In genomic region chr4:181909368-181909767, GRCh38 we compare ENCODE assay signal across 21 cellular contexts.
DNase-seq lines count a peak whose midpoint lies in the region; ATAC-seq and TF ChIP-seq lines count a peak whose summit lies in the region.
"Had no signal": no experiment of that assay in that cellular context is flagged by ENCODE, and none has a peak within 500 bp of the region (broad histone marks: within the 10 kb centered on the region; RNA-seq: fewer than 3 reads in every experiment).

No MANE protein-coding gene starts in this region.

- peaks cover 1% of the 10 kb centered on the region for H3K9me3 ChIP-seq in RWPE2 (ENCODE audit: severe bottlenecking)
- H3K9me3 ChIP-seq: adrenal gland had no signal

- no peaks in the 10 kb centered on the region for H3K4me1 Mint-ChIP-seq in T-helper 2 cell treated with Interferon-gamma antibody and Interleukin-4, amounts not matched to agents 5 μg/mL and 100 μg/mL, for 36 hours (ENCODE audit: low read depth)
- H3K4me1 Mint-ChIP-seq: activated CD4-positive, alpha-beta T cell treated with anti-CD3 and anti-CD28 coated beads, Interleukin-2, amount 10 ng/mL, durations not matched to agents 7 days and 5 days had no signal

- peaks cover 50% of the 10 kb centered on the region for H3K9me3 Mint-ChIP-seq in T-helper 2 cell treated with Interferon-gamma antibody and Interleukin-4, amounts not matched to agents 5 μg/mL and 100 μg/mL, for 36 hours

- H3K4me3 ChIP-seq in RWPE2 (ENCODE audit: severe bottlenecking), result no peak overlapping the region
- H3K4me3 ChIP-seq: adrenal gland, BLaER1, left lung, right atrium auricular region had no signal

- DNase-seq in ELR (ENCODE audit: low read depth) (peak; percentile 8), RWPE2 (ENCODE audit: low spot score) (no peak), fibroblast of gingiva (ENCODE audit: low read depth) (peak; percentile 35), non-pigmented ciliary epithelial cell (ENCODE audit: low read depth) (peak; percentile 79)
- DNase-seq in activated CD8-positive, alpha-beta memory T cell treated with anti-CD3 and anti-CD28 coated beads, Interleukin-2, amount 50 U/mL, for 48 hours, result no peak
- no peak for DNase-seq in T-helper 2 cell treated with Interferon-gamma antibody and Interleukin-4, amounts not matched to agents 5 μg/mL and 100 μg/mL, for 36 hours (ENCODE audit: low spot score)
- DNase-seq: activated CD4-positive, alpha-beta T cell treated with anti-CD3 and anti-CD28 coated beads, Interleukin-2, amount 10 ng/mL, durations not matched to agents 7 days and 5 days; activated T-cell treated with anti-CD3 and anti-CD28 coated beads, Interleukin-2, amount 50 U/mL, for 48 hours; DND-41; head of caudate nucleus; Kasumi-1; left lung; NCI-H1694 treated with DMSO at 0.1 percent for 48 hours; Right ventricle myocardium superior; stimulated activated CD4-positive, alpha-beta T cell treated with anti-CD3 and anti-CD28 coated beads, Interleukin-2, amount 100 ng/mL, for 48 hours had no signal

- no peak overlapping the region for H3K27ac ChIP-seq in RWPE2 (ENCODE audit: poor library complexity, severe bottlenecking)
- H3K27ac ChIP-seq: adrenal gland, BLaER1, left lung, right atrium auricular region had no signal

- TF ChIP-seq CTCF in RWPE2 (IDR thresholded peaks at IDR 0.05; ENCODE audit: poor library complexity, severe bottlenecking), result no peak

- ATAC-seq in RWPE2 (ENCODE audit: low read depth) (peak; percentile 67; the same call in 1 of the 3 replicates), HG02610 (IDR thresholded peaks at IDR 0.05; ENCODE audit: unreplicated experiment) (no peak), GM19351 (IDR thresholded peaks at IDR 0.05; ENCODE audit: unreplicated experiment) (no peak)
- ATAC-seq: left lung; natural killer cell treated with Interleukin-12 subunit alpha and Interleukin-12 subunit beta and Interleukin-15 and Interleukin-18, amount 100 ng/mL, for 72 hours had no signal

- H3K36me3 Mint-ChIP-seq in T-helper 2 cell treated with Interferon-gamma antibody and Interleukin-4, amounts not matched to agents 5 μg/mL and 100 μg/mL, for 36 hours (ENCODE audit: low read depth), result no peaks in the 10 kb centered on the region

- no peaks in the 10 kb centered on the region for H3K36me3 ChIP-seq in RWPE2 (ENCODE audit: low read depth)
- H3K36me3 ChIP-seq: adrenal gland, BLaER1, left lung, right atrium auricular region had no signal

- H3K27ac Mint-ChIP-seq in T-helper 2 cell treated with Interferon-gamma antibody and Interleukin-4, amounts not matched to agents 5 μg/mL and 100 μg/mL, for 36 hours, result no peak overlapping the region
- H3K27ac Mint-ChIP-seq: activated CD4-positive, alpha-beta T cell treated with anti-CD3 and anti-CD28 coated beads, Interleukin-2, amount 10 ng/mL, durations not matched to agents 7 days and 5 days; natural killer cell treated with Interleukin-12 subunit alpha and Interleukin-12 subunit beta and Interleukin-15 and Interleukin-18, amount 100 ng/mL, for 72 hours had no signal

- H3K4me3 Mint-ChIP-seq in T-helper 2 cell treated with Interferon-gamma antibody and Interleukin-4, amounts not matched to agents 5 μg/mL and 100 μg/mL, for 36 hours, result no peak overlapping the region
- H3K4me3 Mint-ChIP-seq: activated CD4-positive, alpha-beta T cell treated with anti-CD3 and anti-CD28 coated beads, Interleukin-2, amount 10 ng/mL, durations not matched to agents 7 days and 5 days; natural killer cell treated with Interleukin-12 subunit alpha and Interleukin-12 subunit beta and Interleukin-15 and Interleukin-18, amount 100 ng/mL, for 72 hours had no signal

- H3K27me3 Mint-ChIP-seq in T-helper 2 cell treated with Interferon-gamma antibody and Interleukin-4, amounts not matched to agents 5 μg/mL and 100 μg/mL, for 36 hours (ENCODE audit: low read depth), result no peaks in the 10 kb centered on the region
- H3K27me3 Mint-ChIP-seq: activated CD4-positive, alpha-beta T cell treated with anti-CD3 and anti-CD28 coated beads, Interleukin-2, amount 10 ng/mL, durations not matched to agents 7 days and 5 days; natural killer cell treated with Interleukin-12 subunit alpha and Interleukin-12 subunit beta and Interleukin-15 and Interleukin-18, amount 100 ng/mL, for 72 hours had no signal

- H3K27me3 ChIP-seq in RWPE2 (ENCODE audit: insufficient read depth, poor library complexity, severe bottlenecking), result no peaks in the 10 kb centered on the region
- H3K27me3 ChIP-seq: adrenal gland, BLaER1, left lung, right atrium auricular region had no signal

- H3K4me1 ChIP-seq in RWPE2 (ENCODE audit: insufficient read depth, poor library complexity, severe bottlenecking), result no peaks in the 10 kb centered on the region
- H3K4me1 ChIP-seq: adrenal gland, BLaER1, left lung, right atrium auricular region had no signal

Comparison
In these comparisons a context has a peak if more than half of its experiments do, and no peak if none do; other contexts are left out.
1. DNase-seq: peak in ELR (single experiment), fibroblast of gingiva (single experiment) and non-pigmented ciliary epithelial cell (single experiment); none in RWPE2 (single experiment), activated CD8-positive, alpha-beta memory T cell treated with anti-CD3 and anti-CD28 coated beads, Interleukin-2, amount 50 U/mL, for 48 hours (single experiment) and T-helper 2 cell treated with Interferon-gamma antibody and Interleukin-4, amounts not matched to agents 5 μg/mL and 100 μg/mL, for 36 hours (single experiment).